ENCODE assay signal across 8 cellular contexts in the genomic region with DNA sequence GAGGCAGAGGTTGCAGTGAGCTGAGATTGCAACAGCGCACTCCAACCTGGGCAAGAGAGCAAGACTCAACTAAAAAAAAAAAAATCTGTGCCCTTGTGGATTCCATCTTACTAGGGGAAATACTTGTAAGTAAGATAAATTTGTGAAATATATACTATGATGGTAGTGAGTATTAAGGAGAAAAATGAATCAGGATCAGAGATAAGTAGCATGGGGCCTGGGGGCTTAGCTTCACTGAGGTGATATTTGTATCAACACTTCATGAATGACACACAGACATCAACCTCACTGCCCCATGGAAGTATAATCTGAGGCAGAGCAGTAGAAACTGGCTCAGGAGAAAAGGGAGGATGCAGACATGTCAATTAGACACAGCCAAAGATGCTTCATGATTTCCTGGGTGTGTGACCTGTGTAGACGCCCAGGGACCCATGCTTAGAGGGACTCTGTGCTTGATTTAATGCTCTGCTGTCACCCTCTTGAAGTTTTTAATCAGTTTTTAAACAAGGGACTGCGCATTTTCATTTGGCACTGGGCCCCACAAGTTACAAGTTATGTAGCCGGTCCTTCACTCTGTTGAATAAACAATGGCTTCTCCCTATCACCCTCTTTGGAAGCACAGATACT. TPM values are rescaled to one million over a fixed set of nuclear protein-coding genes. Genes with fewer than 3 reads are reported as not detected.
DNase-seq lines count a peak whose midpoint lies in the region; ATAC-seq, FAIRE-seq and TF ChIP-seq lines count a peak whose summit lies in the region.

No MANE protein-coding gene starts in this region.

- H3K36me3 Mint-ChIP-seq in activated CD4-positive, alpha-beta T cell treated with anti-CD3 and anti-CD28 coated beads, Interleukin-2, amount 10 ng/mL, durations not matched to agents 7 days and 5 days (ENCODE audit: low read depth) = no peaks in the 10 kb centered on the region

- 35 to 38% methylated on average over 4 of the region's 4 CpGs for WGBS in upper lobe of left lung, 2 donors

- POLR2A ChIA-PET in activated CD4-positive, alpha-beta T cell treated with anti-CD3 and anti-CD28 coated beads, Interleukin-2, amount 10 ng/mL, durations not matched to agents 7 days and 5 days (lab: Charles Lee) = interaction anchor here (1.2 kb wide), 1 partner anchor 21 kb away, joined by 4 read pairs; no protein-coding TSS in a partner anchor

- H3K36me3 ChIP-seq in left ventricle myocardium inferior (no peaks in the 10 kb centered on the region), kidney (ENCODE audit: control insufficient read depth in 1 of 2, insufficient read depth in 2 of 2, low read length in 2 of 2) (no peaks in the 10 kb centered on the region), upper lobe of left lung (no peaks in the 10 kb centered on the region)

- H3K4me1 ChIP-seq in left ventricle myocardium inferior (peaks cover 18% of the 10 kb centered on the region), kidney (ENCODE audit: control insufficient read depth in 1 of 2, insufficient read depth in 1 of 2, low read depth in 1 of 2, low read length in 2 of 2) (no peaks in the 10 kb centered on the region), upper lobe of left lung (peaks cover 25 to 35% (median 31%) of the 10 kb centered on the region in 4 donors)

- H3K4me3 ChIP-seq in left ventricle myocardium inferior = peak overlapping the region; percentile 52
- peak overlapping the region; percentile 12 to 46 for H3K4me3 ChIP-seq in kidney (ENCODE audit: low read length in 2 of 2)
- peak overlapping the region in 3 of 4 donors; percentile 23 to 36 (median 27) for H3K4me3 ChIP-seq in upper lobe of left lung

- intact Hi-C loops in left ventricle myocardium inferior (cut with micrococcal nuclease) (no loop called here), Right ventricle myocardium inferior (cut with DNase I) (loop anchor here (10.0 kb wide), 1 partner anchor 73 kb away; a partner anchor contains a TSS), kidney (cut with DNase I) (no loop called here)

- H3K9ac ChIP-seq in kidney (ENCODE audit: low read length in 2 of 2) = no peak overlapping the region

- DNase-seq in left ventricle myocardium inferior (no peak), Right ventricle myocardium inferior (ENCODE audit: missing footprints) (no peak), kidney (no peak), upper lobe of left lung (no peak), superior temporal gyrus (ENCODE audit: extremely low spot score) (no peak), dermis blood vessel endothelial cell (no peak)
- DNase-seq in activated CD4-positive, alpha-beta T cell treated with anti-CD3 and anti-CD28 coated beads, Interleukin-2, amount 10 ng/mL, durations not matched to agents 7 days and 5 days = peak; percentile 33

- no peak for TF ChIP-seq EP300 in upper lobe of left lung (IDR thresholded peaks at IDR 0.05)

- TF ChIP-seq CTCF in left ventricle myocardium inferior (IDR thresholded peaks at IDR 0.05; ENCODE audit: borderline replicate concordance) (no peak), kidney (IDR thresholded peaks at IDR 0.05; ENCODE audit: borderline replicate concordance, extremely low read depth, insufficient read depth) (no peak), upper lobe of left lung (IDR thresholded peaks at IDR 0.05) (no peak)

- CTCF ChIA-PET in activated CD4-positive, alpha-beta T cell treated with anti-CD3 and anti-CD28 coated beads, Interleukin-2, amount 10 ng/mL, durations not matched to agents 7 days and 5 days (lab: Charles Lee) = interaction anchor here (0.7 to 1.9 kb wide), 3 partner anchors 9 to 167 kb away, joined by 3 to 10 read pairs (median 4); no protein-coding TSS in a partner anchor

- peak overlapping the region; percentile 64 for H3K4me3 Mint-ChIP-seq in activated CD4-positive, alpha-beta T cell treated with anti-CD3 and anti-CD28 coated beads, Interleukin-2, amount 10 ng/mL, durations not matched to agents 7 days and 5 days

- H3K27me3 ChIP-seq in left ventricle myocardium inferior (ENCODE audit: low read depth) = no peaks in the 10 kb centered on the region
- H3K27me3 ChIP-seq in upper lobe of left lung = no peaks in the 10 kb centered on the region

- H3K27ac ChIP-seq in left ventricle myocardium inferior (replicated peaks) (peak overlapping the region; percentile 76), kidney (ENCODE audit: low read depth in 2 of 2, low read length in 2 of 2) (peak overlapping the region in 1 of 2 donors; percentile 90), upper lobe of left lung (peak overlapping the region; percentile 78 to 91 (median 86))

- no peaks in the 10 kb centered on the region for H3K9me3 Mint-ChIP-seq in activated CD4-positive, alpha-beta T cell treated with anti-CD3 and anti-CD28 coated beads, Interleukin-2, amount 10 ng/mL, durations not matched to agents 7 days and 5 days

- no peak for FAIRE-seq in kidney (lab: Jason Lieb, UNC)

- no peak for ATAC-seq in Right ventricle myocardium inferior
- no peak for ATAC-seq in upper lobe of left lung (ENCODE audit: low FRiP score in 2 of 2)
- no peak for ATAC-seq in GM21447 (IDR thresholded peaks at IDR 0.05; ENCODE audit: unreplicated experiment)

- H3K27me3 Mint-ChIP-seq in activated CD4-positive, alpha-beta T cell treated with anti-CD3 and anti-CD28 coated beads, Interleukin-2, amount 10 ng/mL, durations not matched to agents 7 days and 5 days = no peaks in the 10 kb centered on the region

- peak overlapping the region; percentile 97 for H3K27ac Mint-ChIP-seq in activated CD4-positive, alpha-beta T cell treated with anti-CD3 and anti-CD28 coated beads, Interleukin-2, amount 10 ng/mL, durations not matched to agents 7 days and 5 days

- no peak for TF ChIP-seq POLR2A in upper lobe of left lung (IDR thresholded peaks at IDR 0.05)

- H3K4me1 Mint-ChIP-seq in activated CD4-positive, alpha-beta T cell treated with anti-CD3 and anti-CD28 coated beads, Interleukin-2, amount 10 ng/mL, durations not matched to agents 7 days and 5 days = peaks cover 62% of the 10 kb centered on the region

- no peaks in the 10 kb centered on the region for H3K9me3 ChIP-seq in left ventricle myocardium inferior (replicated peaks)
- no peaks in the 10 kb centered on the region for H3K9me3 ChIP-seq in kidney (ENCODE audit: control insufficient read depth in 1 of 2, low read length in 2 of 2)
- no peaks in the 10 kb centered on the region for H3K9me3 ChIP-seq in upper lobe of left lung

RNA-seq across cellular contexts. Expression of a gene that starts 35.0 kb away (rescaled TPM):
- total RNA-seq in left ventricle myocardium inferior = 83.0 TPM
- 86.3 TPM for total RNA-seq in Right ventricle myocardium inferior
- total RNA-seq in activated CD4-positive, alpha-beta T cell treated with anti-CD3 and anti-CD28 coated beads, Interleukin-2, amount 10 ng/mL, durations not matched to agents 7 days and 5 days = 10 to 100 TPM; 82.4 to 83.6 TPM
- total RNA-seq in kidney = 102 TPM
- polyA plus RNA-seq in kidney (ENCODE audit: insufficient read depth, low read depth, low replicate concordance) = 163 TPM
- total RNA-seq in upper lobe of left lung = 10 to 100 TPM; 24.5 to 88.1 (median 70.0) TPM
- 57.3 and 75.4 TPM in 2 replicates for total RNA-seq in dermis blood vessel endothelial cell

RNA-seq across cellular contexts. Expression of a gene that starts 41.9 kb away (rescaled TPM):
- total RNA-seq in left ventricle myocardium inferior (28.0 TPM), Right ventricle myocardium inferior (35.8 TPM), kidney (46.4 TPM), upper lobe of left lung (10 to 100 TPM; 15.5 to 55.9 (median 42.3) TPM), dermis blood vessel endothelial cell (131 and 240 TPM in 2 replicates)
- 100 to 1,000 TPM; 512 to 559 TPM for total RNA-seq in activated CD4-positive, alpha-beta T cell treated with anti-CD3 and anti-CD28 coated beads, Interleukin-2, amount 10 ng/mL, durations not matched to agents 7 days and 5 days
- 48.2 TPM for polyA plus RNA-seq in kidney (ENCODE audit: insufficient read depth, low read depth, low replicate concordance)

RNA-seq across cellular contexts. Expression of a gene that starts 48.9 kb away (rescaled TPM):
- total RNA-seq in left ventricle myocardium inferior (79.0 TPM), Right ventricle myocardium inferior (57.2 TPM), kidney (67.9 TPM), upper lobe of left lung (10 to 100 TPM; 26.2 to 64.0 (median 40.6) TPM), dermis blood vessel endothelial cell (71.5 and 105 TPM in 2 replicates)
- total RNA-seq in activated CD4-positive, alpha-beta T cell treated with anti-CD3 and anti-CD28 coated beads, Interleukin-2, amount 10 ng/mL, durations not matched to agents 7 days and 5 days = 10 to 100 TPM; 54.5 to 58.4 TPM
- 19.9 TPM for polyA plus RNA-seq in kidney (ENCODE audit: insufficient read depth, low read depth, low replicate concordance)
